19 cellular contexts compared by ENCODE assay signal in the genomic region with DNA sequence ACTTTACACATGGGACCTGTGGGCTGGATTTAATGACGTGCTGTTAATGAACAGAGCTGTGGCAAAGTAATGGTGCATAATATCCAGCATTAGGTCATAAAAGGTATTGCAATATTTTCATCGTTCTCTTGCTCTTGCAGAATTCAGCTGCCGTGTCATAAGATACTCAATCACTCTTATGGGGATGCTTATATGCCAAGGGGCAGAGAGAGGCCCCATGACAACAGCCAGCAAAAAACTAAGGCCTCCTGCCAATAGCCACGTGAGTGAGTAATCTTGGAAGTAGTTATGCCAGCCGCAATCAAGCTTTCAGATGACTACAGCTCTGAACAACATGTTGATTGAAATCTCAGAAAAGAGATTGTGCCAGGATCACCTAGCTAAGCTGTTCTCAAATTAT.
"Had no signal": no experiment of that assay in that cellular context is flagged by ENCODE, and none has a peak within 500 bp of the region (broad histone marks: within the 10 kb centered on the region; RNA-seq: fewer than 3 reads in every experiment).

No MANE protein-coding gene starts in this region.

- H3K36me3 Mint-ChIP-seq: activated naive CD8-positive, alpha-beta T cell treated with anti-CD3 and anti-CD28 coated beads, Interleukin-2, amount 10 ng/mL, durations not matched to agents 7 days and 5 days; natural killer cell; stimulated activated effector memory CD8-positive, alpha-beta T cell treated with anti-CD3 and anti-CD28 coated beads, Interleukin-12 subunit alpha, Interleukin-12 subunit beta, amount 100 ng/mL, for 72 hours had no signal

- FAIRE-seq: small intestine had no signal

- H3K4me1 ChIP-seq: ascending aorta, right atrium auricular region, tibial artery, vagina had no signal

- H3K36me3 ChIP-seq: ascending aorta, right atrium auricular region, tibial artery, vagina had no signal

- DNase-seq: activated CD4-positive, alpha-beta T cell treated with anti-CD3 and anti-CD28 coated beads for 36 hours; activated CD8-positive, alpha-beta memory T cell treated with anti-CD3 and anti-CD28 coated beads, Interleukin-2, amount 50 U/mL, for 4 hours; activated CD8-positive, alpha-beta T cell treated with anti-CD3 and anti-CD28 coated beads for 36 hours; activated naive CD8-positive, alpha-beta T cell treated with anti-CD3 and anti-CD28 coated beads, Interleukin-2, amount 10 ng/mL, durations not matched to agents 7 days and 5 days; activated T-cell treated with anti-CD3 and anti-CD28 coated beads, Interleukin-2, amount 50 U/mL, for 72 hours; dermis blood vessel endothelial cell; erythroblast; mucosa of descending colon; natural killer cell; small intestine; tibial artery had no signal

- H3K4me3 ChIP-seq: ascending aorta, mucosa of descending colon, right atrium auricular region, tibial artery, vagina had no signal

- H3K27me3 ChIP-seq: ascending aorta, right atrium auricular region, tibial artery, vagina had no signal

- H3K27ac ChIP-seq: ascending aorta, right atrium auricular region, tibial artery, vagina, VCaP had no signal

- ATAC-seq: activated CD4-positive, alpha-beta T cell treated with anti-CD3 and anti-CD28 coated beads for 36 hours; activated CD8-positive, alpha-beta T cell treated with anti-CD3 and anti-CD28 coated beads for 36 hours; activated T-cell treated with anti-CD3 and anti-CD28 coated beads, Interleukin-2, amount 50 U/mL, for 72 hours; left lobe of liver; mucosa of descending colon; natural killer cell; stimulated activated effector memory CD8-positive, alpha-beta T cell treated with anti-CD3 and anti-CD28 coated beads, Interleukin-12 subunit alpha, Interleukin-12 subunit beta, amount 100 ng/mL, for 72 hours had no signal

- H3K4me1 Mint-ChIP-seq: activated CD4-positive, alpha-beta T cell treated with anti-CD3 and anti-CD28 coated beads for 36 hours; activated naive CD8-positive, alpha-beta T cell treated with anti-CD3 and anti-CD28 coated beads, Interleukin-2, amount 10 ng/mL, durations not matched to agents 7 days and 5 days; central memory CD8-positive, alpha-beta T cell; natural killer cell; stimulated activated effector memory CD8-positive, alpha-beta T cell treated with anti-CD3 and anti-CD28 coated beads, Interleukin-12 subunit alpha, Interleukin-12 subunit beta, amount 100 ng/mL, for 72 hours had no signal

- H3K4me3 Mint-ChIP-seq: activated CD4-positive, alpha-beta T cell treated with anti-CD3 and anti-CD28 coated beads for 36 hours; activated CD8-positive, alpha-beta T cell treated with anti-CD3 and anti-CD28 coated beads for 36 hours; activated naive CD8-positive, alpha-beta T cell treated with anti-CD3 and anti-CD28 coated beads, Interleukin-2, amount 10 ng/mL, durations not matched to agents 7 days and 5 days; activated T-cell treated with anti-CD3 and anti-CD28 coated beads, Interleukin-2, amount 50 U/mL, for 72 hours; central memory CD8-positive, alpha-beta T cell; natural killer cell; stimulated activated effector memory CD8-positive, alpha-beta T cell treated with anti-CD3 and anti-CD28 coated beads, Interleukin-12 subunit alpha, Interleukin-12 subunit beta, amount 100 ng/mL, for 72 hours; T-helper 2 cell treated with Interferon-gamma antibody and Interleukin-4, amounts not matched to agents 5 μg/mL and 100 μg/mL, for 36 hours had no signal

- H3K9me3 Mint-ChIP-seq: activated naive CD8-positive, alpha-beta T cell treated with anti-CD3 and anti-CD28 coated beads, Interleukin-2, amount 10 ng/mL, durations not matched to agents 7 days and 5 days; central memory CD8-positive, alpha-beta T cell had no signal

- H3K27ac Mint-ChIP-seq: activated CD4-positive, alpha-beta T cell treated with anti-CD3 and anti-CD28 coated beads for 36 hours; activated CD8-positive, alpha-beta T cell treated with anti-CD3 and anti-CD28 coated beads for 36 hours; activated naive CD8-positive, alpha-beta T cell treated with anti-CD3 and anti-CD28 coated beads, Interleukin-2, amount 10 ng/mL, durations not matched to agents 7 days and 5 days; activated T-cell treated with anti-CD3 and anti-CD28 coated beads, Interleukin-2, amount 50 U/mL, for 72 hours; natural killer cell; stimulated activated effector memory CD8-positive, alpha-beta T cell treated with anti-CD3 and anti-CD28 coated beads, Interleukin-12 subunit alpha, Interleukin-12 subunit beta, amount 100 ng/mL, for 72 hours; T-helper 2 cell treated with Interferon-gamma antibody and Interleukin-4, amounts not matched to agents 5 μg/mL and 100 μg/mL, for 36 hours had no signal

- H3K9me3 ChIP-seq: ascending aorta, mucosa of descending colon, right atrium auricular region, tibial artery, vagina had no signal

- H3K27me3 Mint-ChIP-seq: activated CD4-positive, alpha-beta T cell treated with anti-CD3 and anti-CD28 coated beads for 36 hours; activated CD8-positive, alpha-beta T cell treated with anti-CD3 and anti-CD28 coated beads for 36 hours; activated naive CD8-positive, alpha-beta T cell treated with anti-CD3 and anti-CD28 coated beads, Interleukin-2, amount 10 ng/mL, durations not matched to agents 7 days and 5 days; central memory CD8-positive, alpha-beta T cell had no signal
